In genomic region chr5:148120317-148120716, GRCh38 we compare ENCODE assay signal across 18 cellular contexts. TPM values are rescaled to one million over a fixed set of nuclear protein-coding genes. Genes with fewer than 3 reads are reported as not detected.
"Had no signal": no experiment of that assay in that cellular context is flagged by ENCODE, and none has a peak within 500 bp of the region (broad histone marks: within the 10 kb centered on the region; RNA-seq: fewer than 3 reads in every experiment).

No MANE protein-coding gene starts in this region.

- H3K9ac ChIP-seq: KMS-11 had no signal

- H3K4me2 ChIP-seq: KMS-11 had no signal

- H3K27me3 ChIP-seq: SJCRH30 had no signal

- H3K9me3 ChIP-seq: SJCRH30 had no signal

- H3K4me1 ChIP-seq: SJCRH30 had no signal

- DNase-seq: NCI-H1436, NCI-H187, NCI-H2029 treated with DMSO at 0.1 percent for 48 hours, NCI-H345, NCI-H446 treated with DMSO at 0.1 percent for 48 hours, NCI-H510A treated with DMSO at 0.1 percent for 48 hours, NCI-H774, SHP77, T-helper 1 cell, T-helper 17 cell had no signal

- ATAC-seq: K562, Panc1, T-helper 17 cell had no signal

- FAIRE-seq: K562 had no signal

- H3K27ac ChIP-seq: KMS-11, RWPE1, SJCRH30 had no signal

- H3K4me3 ChIP-seq: K562, SJCRH30 had no signal

RNA-seq across cellular contexts. Expression of gene SPINK14, which starts 48.0 kb away (rescaled TPM):
- total RNA-seq: HT-29, K562, M059J, SJCRH30, T-helper 17 cell had no signal
- polyA plus RNA-seq: IgD-negative memory B cell, K562 had no signal

RNA-seq across cellular contexts. Expression of gene SPINK5, which starts 56.5 kb away (rescaled TPM):
- total RNA-seq: M059J, T-helper 17 cell had no signal
- polyA plus RNA-seq: IgD-negative memory B cell had no signal
